Comparison of ENCODE assay signal across 12 cellular contexts in the genomic region with DNA sequence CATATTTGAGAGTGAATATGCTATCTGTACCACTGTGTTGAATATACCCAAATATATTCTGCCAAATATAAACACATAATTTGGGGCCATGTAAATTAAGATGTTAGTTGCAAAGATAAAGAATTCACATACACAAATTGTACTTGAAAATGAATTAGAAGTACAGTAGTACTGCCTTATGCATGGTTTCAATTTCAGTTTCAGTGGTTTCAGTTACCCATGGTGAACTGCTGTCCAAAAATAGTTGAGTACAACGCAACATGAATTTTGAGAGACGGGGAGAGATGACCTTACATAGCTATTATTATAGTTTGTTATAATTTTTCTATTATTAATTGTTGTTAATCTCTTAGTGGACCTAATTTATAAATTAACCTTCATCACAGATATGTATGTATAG.
DNase-seq lines count a peak whose midpoint lies in the region; ATAC-seq and TF ChIP-seq lines count a peak whose summit lies in the region.
"Had no signal": no experiment of that assay in that cellular context is flagged by ENCODE, and none has a peak within 500 bp of the region (broad histone marks: within the 10 kb centered on the region; RNA-seq: fewer than 3 reads in every experiment).

No MANE protein-coding gene starts in this region.

- H3K4me3 ChIP-seq in breast epithelium = no peak overlapping the region
- H3K4me3 ChIP-seq: thyroid gland had no signal

- TF ChIP-seq POLR2A in breast epithelium (IDR thresholded peaks at IDR 0.05) = no peak

- intact Hi-C loops in breast epithelium (cut with DNase I; ENCODE audit: low total_unique reads) = no loop called here

- H3K27me3 ChIP-seq in breast epithelium = no peaks in the 10 kb centered on the region
- H3K27me3 ChIP-seq: thyroid gland had no signal

- no peak for TF ChIP-seq CTCF in breast epithelium (IDR thresholded peaks at IDR 0.05)

- peaks cover 0 to 4% of the 10 kb centered on the region in 2 donors for H3K9me3 ChIP-seq in breast epithelium
- H3K9me3 ChIP-seq: thyroid gland had no signal

- no peak overlapping the region for H3K27ac ChIP-seq in breast epithelium
- H3K27ac ChIP-seq: RWPE1, thyroid gland had no signal

- DNase-seq in GM19238 (ENCODE audit: insufficient read length, low spot score) (peak; percentile 1), activated gamma-delta T cell (lab: John Stamatoyannopoulos, UW) (no peak), DMS153 treated with DMSO at 0.1 percent for 48 hours (lab: John Stamatoyannopoulos, UW; ENCODE audit: unreplicated experiment) (no peak), breast epithelium (ENCODE audit: low spot score in 2 of 2) (no peak)
- DNase-seq in activated T-cell treated with anti-CD3 and anti-CD28 coated beads, Interleukin-2, amount 50 U/mL, for 48 hours = no peak
- DNase-seq: activated T-cell treated with anti-CD3 and anti-CD28 coated beads for 4 hours, mesenchymal stem cell, NCI-H2029 treated with DMSO at 0.1 percent for 48 hours, thyroid gland had no signal

- no peaks in the 10 kb centered on the region for H3K36me3 ChIP-seq in breast epithelium
- H3K36me3 ChIP-seq: thyroid gland had no signal

- ATAC-seq in HG02571 (IDR thresholded peaks at IDR 0.05; ENCODE audit: unreplicated experiment) (peak; percentile 82), HG03280 (IDR thresholded peaks at IDR 0.05; ENCODE audit: unreplicated experiment) (peak; percentile 73)

- no peaks in the 10 kb centered on the region for H3K4me1 ChIP-seq in breast epithelium
- H3K4me1 ChIP-seq: thyroid gland had no signal
